Comparison of ENCODE assay signal across 1 cellular context in genomic region chr1:245869847-245870246, GRCh38.
TF ChIP-seq lines count a peak whose summit lies in the region.

No MANE protein-coding gene starts in this region.

TF ChIP-seq in HepG2, 621 proteins besides CTCF, POLR2A, EP300 and RAD21 (continued from another document):
- TF ChIP-seq ZNF275 (CRISPR knock-in tag; IDR thresholded peaks at IDR 0.05; ENCODE audit: borderline replicate concordance) (no peak), ADNP (CRISPR knock-in tag; IDR thresholded peaks at IDR 0.05) (no peak), HMG20A (CRISPR knock-in tag; IDR thresholded peaks at IDR 0.05; ENCODE audit: borderline replicate concordance) (no peak), ATF3 (CRISPR knock-in tag; IDR thresholded peaks at IDR 0.05) (no peak), ETV5 (CRISPR knock-in tag; IDR thresholded peaks at IDR 0.05; ENCODE audit: borderline replicate concordance) (no peak), ZNF101 (CRISPR knock-in tag; IDR thresholded peaks at IDR 0.05; ENCODE audit: borderline replicate concordance, low read depth) (no peak), RBAK (CRISPR knock-in tag; IDR thresholded peaks at IDR 0.05) (no peak)
